ENCODE assay signal across 8 cellular contexts in genomic region chr1:12019858-12020509, GRCh38. TPM values are rescaled to one million over a fixed set of nuclear protein-coding genes. Genes with fewer than 3 reads are reported as not detected.
A peak's percentile ranks its signal among the peaks of the same experiment; 100 is the strongest.
DNase-seq lines count a peak whose midpoint lies in the region; TF ChIP-seq lines count a peak whose summit lies in the region.

No MANE protein-coding gene starts in this region.

- CTCF ChIA-PET in SK-N-SH (lab: Yijun Ruan, JAX): interaction anchor here (0.7 to 1.8 kb wide), 3 partner anchors 11 to 182 kb away, joined by 3 to 7 read pairs (median 5); no protein-coding TSS in a partner anchor

- WGBS in SK-N-SH (ENCODE audit: low lambda C conversion rate): 15% methylated on average over 10 of the region's 12 CpGs
- whole genome bisulfite sequencing in esophagus squamous epithelium, 2 donors: 16 to 25% methylated on average over 3 to 4 of the region's 12 CpGs

- H3K27ac Mint-ChIP-seq in activated CD4-positive, alpha-beta T cell treated with anti-CD3 and anti-CD28 coated beads, Interleukin-2, amount 10 ng/mL, durations not matched to agents 24 days and 14 days: peak overlapping the region; percentile 72
- peak overlapping the region; percentile 74 for H3K27ac Mint-ChIP-seq in neural progenitor cell

- H3K27ac ChIP-seq in SK-N-SH (ENCODE audit: low read depth in 2 of 2, low read length in 1 of 2): peak overlapping the region; percentile 39 to 62; a peak in 3 of 4 replicates
- peak overlapping the region; percentile 77 to 92 (median 90) for H3K27ac ChIP-seq in esophagus squamous epithelium
- peak overlapping the region; percentile 47 for H3K27ac ChIP-seq in neural progenitor cell

- H3K27me3 ChIP-seq in SK-N-SH (ENCODE audit: insufficient read depth) (no peaks in the 10 kb centered on the region), esophagus squamous epithelium (no peaks in the 10 kb centered on the region), neural progenitor cell (no peaks in the 10 kb centered on the region)

- H3K4me3 Mint-ChIP-seq in activated CD4-positive, alpha-beta T cell treated with anti-CD3 and anti-CD28 coated beads, Interleukin-2, amount 10 ng/mL, durations not matched to agents 24 days and 14 days: peak overlapping the region; percentile 91
- H3K4me3 Mint-ChIP-seq in neural progenitor cell: peak overlapping the region; percentile 91

- H3K79me2 ChIP-seq in SK-N-SH (ENCODE audit: insufficient read depth): peaks cover 22% of the 10 kb centered on the region
- H3K79me2 ChIP-seq in neural progenitor cell (ENCODE audit: low read depth): peaks cover 32% of the 10 kb centered on the region

- H3K9ac ChIP-seq in SK-N-SH (peak overlapping the region; percentile 81), neural progenitor cell (peak overlapping the region; percentile 48)

- peaks cover 2% of the 10 kb centered on the region for H3K27me3 Mint-ChIP-seq in activated CD4-positive, alpha-beta T cell treated with anti-CD3 and anti-CD28 coated beads, Interleukin-2, amount 10 ng/mL, durations not matched to agents 24 days and 14 days
- H3K27me3 Mint-ChIP-seq in neural progenitor cell (ENCODE audit: insufficient read depth, low read depth): peaks cover 2% of the 10 kb centered on the region

- H3K4me1 Mint-ChIP-seq in activated CD4-positive, alpha-beta T cell treated with anti-CD3 and anti-CD28 coated beads, Interleukin-2, amount 10 ng/mL, durations not matched to agents 24 days and 14 days: peaks cover 16% of the 10 kb centered on the region
- peaks cover 6% of the 10 kb centered on the region for H3K4me1 Mint-ChIP-seq in neural progenitor cell

- TF ChIP-seq CTCF in SK-N-SH (IDR thresholded peaks at IDR 0.05): no peak
- no peak for TF ChIP-seq CTCF in esophagus squamous epithelium (IDR thresholded peaks at IDR 0.05)
- no peak for TF ChIP-seq CTCF in neural progenitor cell (IDR thresholded peaks at IDR 0.05)

- POLR2A ChIA-PET in SK-N-SH (lab: Yijun Ruan, JAX): interaction anchor here (1.0 to 1.4 kb wide), 2 partner anchors 9 to 111 kb away, joined by 3 to 19 read pairs; no protein-coding TSS in a partner anchor

- DNase-seq in activated CD4-positive, alpha-beta T cell treated with anti-CD3 and anti-CD28 coated beads, Interleukin-2, amount 10 ng/mL, durations not matched to agents 24 days and 14 days: no peak
- DNase-seq in activated CD4-positive, alpha-beta T cell treated with anti-CD3 and anti-CD28 coated beads for 48 hours: no peak
- no peak for DNase-seq in SK-N-SH
- DNase-seq in esophagus squamous epithelium (lab: John Stamatoyannopoulos, UW): no peak
- DNase-seq in neural progenitor cell (ENCODE audit: low spot score): no peak
- DNase-seq in NCI-H128 (lab: John Stamatoyannopoulos, UW; ENCODE audit: unreplicated experiment): no peak
- DNase-seq in epidermal melanocyte (ENCODE audit: insufficient read length, low spot score): no peak
- DNase-seq in activated CD4-positive, alpha-beta T cell treated with anti-CD3 and anti-CD28 coated beads for 4 hours: no peak

- TF ChIP-seq EP300 in SK-N-SH (IDR thresholded peaks at IDR 0.05; ENCODE audit: borderline replicate concordance in 1 of 2, low read depth in 1 of 2, low read length in 1 of 2): no peak

- intact Hi-C loops in activated CD4-positive, alpha-beta T cell treated with anti-CD3 and anti-CD28 coated beads, Interleukin-2, amount 10 ng/mL, durations not matched to agents 24 days and 14 days (cut with micrococcal nuclease): loop anchor here (1.0 to 2.0 kb wide), 4 partner anchors 27 to 111 kb away; partner anchors contain the start of gene MFN2
- intact Hi-C loops in esophagus squamous epithelium (cut with DNase I): no loop called here

- no peak for TF ChIP-seq POLR2A in esophagus squamous epithelium (IDR thresholded peaks at IDR 0.05)

- peak overlapping the region; percentile 96 for H3K4me2 ChIP-seq in SK-N-SH
- peak overlapping the region; percentile 86 for H3K4me2 ChIP-seq in neural progenitor cell

- H3K4me1 ChIP-seq in SK-N-SH (ENCODE audit: control insufficient read depth in 1 of 2, insufficient read depth in 2 of 2, low read depth in 1 of 2, low read length in 1 of 2) (no peaks in the 10 kb centered on the region; a peak in 1 of 4 replicates), esophagus squamous epithelium (peaks cover 0 to 15% (median 0%) of the 10 kb centered on the region in 3 donors), neural progenitor cell (no peaks in the 10 kb centered on the region)

- H2AFZ ChIP-seq in SK-N-SH (ENCODE audit: low read depth): peak overlapping the region; percentile 91
- peak overlapping the region; percentile 3 for H2AFZ ChIP-seq in neural progenitor cell (replicated peaks)

- H3K4me3 ChIP-seq in SK-N-SH (ENCODE audit: low read depth in 2 of 2, low read length in 1 of 2): peak overlapping the region; percentile 70 to 94
- H3K4me3 ChIP-seq in esophagus squamous epithelium: peak overlapping the region; percentile 77 to 95 (median 93)
- peak overlapping the region; percentile 79 for H3K4me3 ChIP-seq in neural progenitor cell

- H3F3A ChIP-seq in SK-N-SH (replicated peaks; ENCODE audit: insufficient read depth) (no peaks in the 10 kb centered on the region), neural progenitor cell (ENCODE audit: low read depth) (peaks cover 9% of the 10 kb centered on the region)

- H3K9me3 Mint-ChIP-seq in activated CD4-positive, alpha-beta T cell treated with anti-CD3 and anti-CD28 coated beads, Interleukin-2, amount 10 ng/mL, durations not matched to agents 24 days and 14 days: no peaks in the 10 kb centered on the region
- H3K9me3 Mint-ChIP-seq in neural progenitor cell: no peaks in the 10 kb centered on the region

- H3K9me2 ChIP-seq in SK-N-SH: no peaks in the 10 kb centered on the region

- H3K36me3 Mint-ChIP-seq in activated CD4-positive, alpha-beta T cell treated with anti-CD3 and anti-CD28 coated beads, Interleukin-2, amount 10 ng/mL, durations not matched to agents 24 days and 14 days (ENCODE audit: low read depth): peaks cover 36% of the 10 kb centered on the region
- H3K36me3 Mint-ChIP-seq in neural progenitor cell: peaks cover 6% of the 10 kb centered on the region

- no peaks in the 10 kb centered on the region for H4K20me1 ChIP-seq in SK-N-SH (ENCODE audit: insufficient read depth)
- no peaks in the 10 kb centered on the region for H4K20me1 ChIP-seq in neural progenitor cell (ENCODE audit: low read depth)

- peaks cover 6 to 10% of the 10 kb centered on the region in 2 experiments for H3K36me3 ChIP-seq in SK-N-SH (replicated peaks in 1 of 2; ENCODE audit: control insufficient read depth in 1 of 2, insufficient read depth in 2 of 2, low read length in 1 of 2)
- peaks cover 0 to 33% (median 7%) of the 10 kb centered on the region in 3 donors for H3K36me3 ChIP-seq in esophagus squamous epithelium
- no peaks in the 10 kb centered on the region for H3K36me3 ChIP-seq in neural progenitor cell

- TF ChIP-seq RAD21 in SK-N-SH (IDR thresholded peaks at IDR 0.05; ENCODE audit: low read length): no peak

- H3K9me3 ChIP-seq in SK-N-SH (no peaks in the 10 kb centered on the region), esophagus squamous epithelium (no peaks in the 10 kb centered on the region), neural progenitor cell (ENCODE audit: low read depth) (no peaks in the 10 kb centered on the region)

TF ChIP-seq in SK-N-SH, 30 proteins besides CTCF, POLR2A, EP300 and RAD21 (continues in another document):
- TF ChIP-seq NFIC (IDR thresholded peaks at IDR 0.05; ENCODE audit: borderline replicate concordance): no peak
- TF ChIP-seq, protein P1, sequence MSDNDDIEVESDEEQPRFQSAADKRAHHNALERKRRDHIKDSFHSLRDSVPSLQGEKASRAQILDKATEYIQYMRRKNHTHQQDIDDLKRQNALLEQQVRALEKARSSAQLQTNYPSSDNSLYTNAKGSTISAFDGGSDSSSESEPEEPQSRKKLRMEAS (IDR thresholded peaks at IDR 0.05; ENCODE audit: low read depth): no peak
- TF ChIP-seq MEF2A (IDR thresholded peaks at IDR 0.05; ENCODE audit: borderline replicate concordance, low read depth): no peak

RNA-seq across cellular contexts. Expression of gene MIIP, which starts 0.7 kb away (rescaled TPM):
- 68.9 and 73.9 TPM in 2 replicates for total RNA-seq in activated CD4-positive, alpha-beta T cell treated with anti-CD3 and anti-CD28 coated beads, Interleukin-2, amount 10 ng/mL, durations not matched to agents 24 days and 14 days
- polyA plus RNA-seq in SK-N-SH (2012; rRNA removed): 24.0 and 25.6 TPM in 2 replicates
- polyA plus RNA-seq in SK-N-SH (2012; cell fraction: cytosol; rRNA removed): 6.1 and 11.1 TPM in 2 replicates
- 128 and 148 TPM in 2 replicates for polyA plus RNA-seq in SK-N-SH (2012; cell fraction: nucleus; rRNA removed)
- 10 to 100 TPM; 13.0 to 24.9 (median 19.8) TPM for total RNA-seq in esophagus squamous epithelium
- 26.3 and 83.4 TPM in 2 replicates for total RNA-seq in neural progenitor cell (ENCODE audit: low replicate concordance)

RNA-seq across cellular contexts. Expression of gene MFN2, which starts 39.7 kb away (rescaled TPM):
- total RNA-seq in activated CD4-positive, alpha-beta T cell treated with anti-CD3 and anti-CD28 coated beads, Interleukin-2, amount 10 ng/mL, durations not matched to agents 24 days and 14 days: 84.6 and 88.7 TPM in 2 replicates
- polyA plus RNA-seq in SK-N-SH (2012; rRNA removed): 43.2 and 46.1 TPM in 2 replicates
- 31.0 and 37.2 TPM in 2 replicates for polyA plus RNA-seq in SK-N-SH (2012; cell fraction: cytosol; rRNA removed)
- 56.3 and 62.9 TPM in 2 replicates for polyA plus RNA-seq in SK-N-SH (2012; cell fraction: nucleus; rRNA removed)
- total RNA-seq in esophagus squamous epithelium: 10 to 100 TPM; 64.4 to 96.9 (median 78.7) TPM
- total RNA-seq in neural progenitor cell (ENCODE audit: low replicate concordance): 29.6 and 41.9 TPM in 2 replicates

RNA-seq across cellular contexts. Expression of gene TNFRSF8, which starts 43.1 kb away (rescaled TPM):
- total RNA-seq in activated CD4-positive, alpha-beta T cell treated with anti-CD3 and anti-CD28 coated beads, Interleukin-2, amount 10 ng/mL, durations not matched to agents 24 days and 14 days: 33.2 and 35.1 TPM in 2 replicates
- 0.07 TPM in 1 of 2 replicates, not detected in the other for polyA plus RNA-seq in SK-N-SH (2012; rRNA removed)
- 0.03 TPM in 1 of 2 replicates, not detected in the other for polyA plus RNA-seq in SK-N-SH (2012; cell fraction: cytosol; rRNA removed)
- 0.04 and 0.08 TPM in 2 replicates for polyA plus RNA-seq in SK-N-SH (2012; cell fraction: nucleus; rRNA removed)
- 1 to 10 TPM in 1 of 4 donors, under 1 TPM in 2, not detected in 1; 0.18 to 1.2 (median 0.76) TPM for total RNA-seq in esophagus squamous epithelium
- not detected in 2 replicates for total RNA-seq in neural progenitor cell (ENCODE audit: low replicate concordance)

Comparison
In these comparisons a context has a peak if more than half of its experiments do, and no peak if none do; other contexts are left out.
1. RNA of gene TNFRSF8, which starts 43.1 kb away (total RNA-seq): 33.2 to 35.1 TPM in activated CD4-positive, alpha-beta T cell treated with anti-CD3 and anti-CD28 coated beads, Interleukin-2, amount 10 ng/mL, durations not matched to agents 24 days and 14 days; 0.18 to 1.2 TPM in esophagus squamous epithelium and not detected in neural progenitor cell; every median in the first group is over 10 times any median in the second.
2. Peak in every context shown above with its lines, with median percentiles within 50 percentile points of each other: H3K27ac ChIP-seq and H3K4me3 ChIP-seq.